In genomic region chr2:190993292-190993643, GRCh38 we compare ENCODE assay signal across 1 cellular context.
TF ChIP-seq lines count a peak whose summit lies in the region.

No MANE protein-coding gene starts in this region.

TF ChIP-seq in HepG2, 621 proteins besides CTCF, POLR2A, EP300 and RAD21 (continued from another document):
- no peak for TF ChIP-seq KLF11 (CRISPR knock-in tag; IDR thresholded peaks at IDR 0.05)
